8 cellular contexts compared by ENCODE assay signal in genomic region chr14:23004274-23004673, GRCh38. TPM values are rescaled to one million over a fixed set of nuclear protein-coding genes. Genes with fewer than 3 reads are reported as not detected.
"Had no signal": no experiment of that assay in that cellular context is flagged by ENCODE, and none has a peak within 500 bp of the region (broad histone marks: within the 10 kb centered on the region; RNA-seq: fewer than 3 reads in every experiment).

No MANE protein-coding gene starts in this region.

RNA-seq across cellular contexts. Expression of gene PSMB11, which starts 37.7 kb away (rescaled TPM):
- total RNA-seq: LHCN-M2, MCF 10A, NCI-H460, OCI-LY7, Peyer's patch, Right ventricle myocardium superior, SJSA1 had no signal
- polyA plus RNA-seq: SK-N-SH had no signal
